In genomic region chr10:114304566-114305421, GRCh38 we compare ENCODE assay signal across 8 cellular contexts.
A peak's percentile ranks its signal among the peaks of the same experiment; 100 is the strongest.
DNase-seq lines count a peak whose midpoint lies in the region; ATAC-seq and TF ChIP-seq lines count a peak whose summit lies in the region.

No MANE protein-coding gene starts in this region.

- no peak for TF ChIP-seq POLR2A in sigmoid colon (IDR thresholded peaks at IDR 0.05)

- H3K4me1 ChIP-seq in OCI-LY1 (ENCODE audit: insufficient read depth, low read length, severe bottlenecking) (peaks cover 7% of the 10 kb centered on the region), sigmoid colon (peaks cover 0 to 17% (median 11%) of the 10 kb centered on the region in 4 donors)

- peak; percentile 74 for ATAC-seq in GM18907 (IDR thresholded peaks at IDR 0.05; ENCODE audit: unreplicated experiment)
- peak; percentile 59 for ATAC-seq in HG03280 (IDR thresholded peaks at IDR 0.05; ENCODE audit: unreplicated experiment)

- intact Hi-C loops in cardiac septum (cut with DNase I) (loop anchor here (5.0 to 10.0 kb wide), 6 partner anchors 100 to 488 kb away; partner anchors contain the start of gene AFAP1L2), sigmoid colon (cut with DNase I) (loop anchor here (1.0 to 5.0 kb wide), 6 partner anchors 100 to 823 kb away; partner anchors contain the start of gene AFAP1L2)

- H3K9me2 ChIP-seq in OCI-LY1 (ENCODE audit: low read depth, low read length), result no peaks in the 10 kb centered on the region

- peak overlapping the region; percentile 90 for H3K4me2 ChIP-seq in OCI-LY1 (ENCODE audit: low read length)

- peak overlapping the region; percentile 6 for H3K27ac ChIP-seq in OCI-LY1 (ENCODE audit: low read depth, low read length, poor library complexity, severe bottlenecking)
- H3K27ac ChIP-seq in sigmoid colon, result peak overlapping the region; percentile 8 to 50 (median 30)

- H3K4me3 ChIP-seq in AG10803 (ENCODE audit: low read length) (peak overlapping the region; percentile 19), OCI-LY1 (ENCODE audit: low read depth, low read length, poor library complexity, severe bottlenecking) (peak overlapping the region; percentile 66), sigmoid colon (peak overlapping the region in 3 of 4 donors; percentile 20 to 35 (median 34))

- H3F3A ChIP-seq in OCI-LY1 (ENCODE audit: insufficient read depth, low read length), result no peaks in the 10 kb centered on the region

- H4K20me1 ChIP-seq in OCI-LY1 (ENCODE audit: insufficient read depth, low read length), result no peaks in the 10 kb centered on the region

- no peaks in the 10 kb centered on the region for H3K79me2 ChIP-seq in OCI-LY1 (ENCODE audit: insufficient read depth, low read length)

- WGBS in sigmoid colon, 2 donors, result 11 to 13% methylated on average over 41 of the region's 41 CpGs

- DNase-seq in AG10803 (ENCODE audit: low read depth) (no peak), cardiac septum (ENCODE audit: low spot score) (peak; percentile 77), sigmoid colon (peak; percentile 67), foreskin melanocyte (no peak)
- DNase-seq in activated effector memory CD4-positive, alpha-beta T cell treated with Interleukin-2 at 50 U/mL for 16 hours, result peak; percentile 46

- peak overlapping the region; percentile 46; the same call in 1 of the 2 replicates for H3K9ac ChIP-seq in OCI-LY1 (ENCODE audit: low read length)

- peak overlapping the region; percentile 47 for H2AFZ ChIP-seq in OCI-LY1 (ENCODE audit: low read length)

- H3K36me3 ChIP-seq in OCI-LY1 (ENCODE audit: insufficient read depth, low read length), result no peaks in the 10 kb centered on the region
- peaks cover 0 to 8% (median 2%) of the 10 kb centered on the region in 4 donors for H3K36me3 ChIP-seq in sigmoid colon

- H3K9me3 ChIP-seq in OCI-LY1 (ENCODE audit: low read length), result no peaks in the 10 kb centered on the region
- no peaks in the 10 kb centered on the region for H3K9me3 ChIP-seq in sigmoid colon

- H3K27me3 ChIP-seq in OCI-LY1 (ENCODE audit: insufficient read depth, low read length) (no peaks in the 10 kb centered on the region), sigmoid colon (no peaks in the 10 kb centered on the region)

- no peak for TF ChIP-seq EP300 in sigmoid colon (IDR thresholded peaks at IDR 0.05)

- TF ChIP-seq CTCF in AG10803 (conservative IDR thresholded peaks at IDR 0.05; ENCODE audit: low read length), result peak; percentile 59
- peak; percentile 67 for TF ChIP-seq CTCF in OCI-LY1 (IDR thresholded peaks at IDR 0.05; ENCODE audit: low read length)
- peak in 3 of 4 experiments; percentile 20 to 34 (median 22) for TF ChIP-seq CTCF in sigmoid colon (IDR thresholded peaks at IDR 0.05)

Comparison
In these comparisons a context has a peak if more than half of its experiments do, and no peak if none do; other contexts are left out.
1. DNase-seq: peak in activated effector memory CD4-positive, alpha-beta T cell treated with Interleukin-2 at 50 U/mL for 16 hours (single experiment), cardiac septum (single experiment) and sigmoid colon (single experiment); none in AG10803 (single experiment) and foreskin melanocyte (single experiment).
2. Peak in every context shown above with its lines, with median percentiles within 50 percentile points of each other: H3K4me3 ChIP-seq and CTCF ChIP-seq.